1 cellular context compared by ENCODE assay signal in the genomic region with DNA sequence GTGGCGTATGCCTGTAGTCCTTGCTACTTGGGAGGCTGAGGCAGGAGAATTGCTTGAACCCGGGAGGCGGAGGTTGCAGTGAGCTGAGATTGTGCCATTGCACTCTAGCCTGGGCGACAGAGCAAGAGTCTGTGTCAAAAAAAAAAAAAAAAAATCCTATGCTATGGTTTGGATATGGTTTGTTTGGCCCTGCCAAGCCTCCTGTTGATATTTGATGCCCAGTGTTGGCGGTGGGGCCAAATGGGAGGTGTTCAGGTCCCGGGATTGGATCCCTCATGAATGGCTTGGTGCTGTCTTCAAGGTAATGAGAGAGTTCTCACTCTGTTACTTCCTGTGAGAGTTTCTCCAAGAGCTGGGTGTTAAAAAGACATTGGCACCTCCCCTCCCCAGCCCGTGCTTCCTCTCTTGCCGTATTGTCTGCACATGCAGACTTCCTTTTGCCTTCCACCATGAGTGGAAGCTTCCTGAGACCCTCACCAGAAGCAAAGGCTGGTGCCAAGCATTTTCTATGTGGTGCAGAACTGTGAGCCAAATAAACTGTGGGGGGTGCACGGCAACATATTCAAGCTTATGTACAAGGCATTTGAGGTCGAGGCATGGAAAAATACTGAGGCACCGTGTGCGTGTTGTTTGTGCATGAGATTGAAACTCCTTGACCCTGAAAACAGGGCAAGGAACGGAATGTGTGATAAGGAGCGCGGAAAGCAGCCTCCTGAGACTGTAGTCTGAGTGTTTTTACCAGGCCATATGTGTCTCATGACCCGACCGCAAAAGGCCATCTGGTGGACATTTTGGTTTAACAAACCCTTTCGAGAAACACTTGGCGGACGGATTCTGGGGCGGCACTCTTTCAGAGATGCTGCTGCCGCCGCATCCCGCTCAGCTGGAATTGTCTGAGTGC.
TF ChIP-seq lines count a peak whose summit lies in the region.

No MANE protein-coding gene starts in this region.

TF ChIP-seq in GM12878, 131 proteins besides CTCF, POLR2A, EP300 and RAD21:
- TF ChIP-seq BCL11A (IDR thresholded peaks at IDR 0.05; ENCODE audit: low read depth, low read length) (no peak), ZSCAN29 (IDR thresholded peaks at IDR 0.05) (no peak), EGR1 (IDR thresholded peaks at IDR 0.05; ENCODE audit: borderline replicate concordance in 1 of 2, low read depth in 2 of 2, low read length in 2 of 2) (no peak), SREBF2 (IDR thresholded peaks at IDR 0.05; ENCODE audit: low read length) (no peak), NR2F1 (conservative IDR thresholded peaks at IDR 0.05) (no peak), GABPA (IDR thresholded peaks at IDR 0.05; ENCODE audit: low read depth) (no peak), NFYA (IDR thresholded peaks at IDR 0.05; ENCODE audit: borderline replicate concordance, low read depth, low read length) (no peak), MEF2B (IDR thresholded peaks at IDR 0.05; ENCODE audit: partially characterized antibody, poor library complexity, severe bottlenecking) (no peak), CBFB (IDR thresholded peaks at IDR 0.05; ENCODE audit: low read depth) (no peak), FOS (IDR thresholded peaks at IDR 0.05; ENCODE audit: borderline replicate concordance, extremely low read depth, insufficient read length) (no peak), TBL1XR1 (IDR thresholded peaks at IDR 0.05; ENCODE audit: low read depth, low read length) (no peak), JUNB (IDR thresholded peaks at IDR 0.05) (no peak)
- TF ChIP-seq, protein P1, sequence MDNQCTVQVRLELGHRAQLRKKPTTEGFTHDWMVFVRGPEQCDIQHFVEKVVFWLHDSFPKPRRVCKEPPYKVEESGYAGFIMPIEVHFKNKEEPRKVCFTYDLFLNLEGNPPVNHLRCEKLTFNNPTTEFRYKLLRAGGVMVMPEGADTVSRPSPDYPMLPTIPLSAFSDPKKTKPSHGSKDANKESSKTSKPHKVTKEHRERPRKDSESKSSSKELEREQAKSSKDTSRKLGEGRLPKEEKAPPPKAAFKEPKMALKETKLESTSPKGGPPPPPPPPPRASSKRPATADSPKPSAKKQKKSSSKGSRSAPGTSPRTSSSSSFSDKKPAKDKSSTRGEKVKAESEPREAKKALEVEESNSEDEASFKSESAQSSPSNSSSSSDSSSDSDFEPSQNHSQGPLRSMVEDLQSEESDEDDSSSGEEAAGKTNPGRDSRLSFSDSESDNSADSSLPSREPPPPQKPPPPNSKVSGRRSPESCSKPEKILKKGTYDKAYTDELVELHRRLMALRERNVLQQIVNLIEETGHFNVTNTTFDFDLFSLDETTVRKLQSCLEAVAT (IDR thresholded peaks at IDR 0.05), result no peak
- TF ChIP-seq, protein P2, sequence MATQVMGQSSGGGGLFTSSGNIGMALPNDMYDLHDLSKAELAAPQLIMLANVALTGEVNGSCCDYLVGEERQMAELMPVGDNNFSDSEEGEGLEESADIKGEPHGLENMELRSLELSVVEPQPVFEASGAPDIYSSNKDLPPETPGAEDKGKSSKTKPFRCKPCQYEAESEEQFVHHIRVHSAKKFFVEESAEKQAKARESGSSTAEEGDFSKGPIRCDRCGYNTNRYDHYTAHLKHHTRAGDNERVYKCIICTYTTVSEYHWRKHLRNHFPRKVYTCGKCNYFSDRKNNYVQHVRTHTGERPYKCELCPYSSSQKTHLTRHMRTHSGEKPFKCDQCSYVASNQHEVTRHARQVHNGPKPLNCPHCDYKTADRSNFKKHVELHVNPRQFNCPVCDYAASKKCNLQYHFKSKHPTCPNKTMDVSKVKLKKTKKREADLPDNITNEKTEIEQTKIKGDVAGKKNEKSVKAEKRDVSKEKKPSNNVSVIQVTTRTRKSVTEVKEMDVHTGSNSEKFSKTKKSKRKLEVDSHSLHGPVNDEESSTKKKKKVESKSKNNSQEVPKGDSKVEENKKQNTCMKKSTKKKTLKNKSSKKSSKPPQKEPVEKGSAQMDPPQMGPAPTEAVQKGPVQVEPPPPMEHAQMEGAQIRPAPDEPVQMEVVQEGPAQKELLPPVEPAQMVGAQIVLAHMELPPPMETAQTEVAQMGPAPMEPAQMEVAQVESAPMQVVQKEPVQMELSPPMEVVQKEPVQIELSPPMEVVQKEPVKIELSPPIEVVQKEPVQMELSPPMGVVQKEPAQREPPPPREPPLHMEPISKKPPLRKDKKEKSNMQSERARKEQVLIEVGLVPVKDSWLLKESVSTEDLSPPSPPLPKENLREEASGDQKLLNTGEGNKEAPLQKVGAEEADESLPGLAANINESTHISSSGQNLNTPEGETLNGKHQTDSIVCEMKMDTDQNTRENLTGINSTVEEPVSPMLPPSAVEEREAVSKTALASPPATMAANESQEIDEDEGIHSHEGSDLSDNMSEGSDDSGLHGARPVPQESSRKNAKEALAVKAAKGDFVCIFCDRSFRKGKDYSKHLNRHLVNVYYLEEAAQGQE (IDR thresholded peaks at IDR 0.05; ENCODE audit: low read depth, low read length), result no peak
- TF ChIP-seq, protein P3, sequence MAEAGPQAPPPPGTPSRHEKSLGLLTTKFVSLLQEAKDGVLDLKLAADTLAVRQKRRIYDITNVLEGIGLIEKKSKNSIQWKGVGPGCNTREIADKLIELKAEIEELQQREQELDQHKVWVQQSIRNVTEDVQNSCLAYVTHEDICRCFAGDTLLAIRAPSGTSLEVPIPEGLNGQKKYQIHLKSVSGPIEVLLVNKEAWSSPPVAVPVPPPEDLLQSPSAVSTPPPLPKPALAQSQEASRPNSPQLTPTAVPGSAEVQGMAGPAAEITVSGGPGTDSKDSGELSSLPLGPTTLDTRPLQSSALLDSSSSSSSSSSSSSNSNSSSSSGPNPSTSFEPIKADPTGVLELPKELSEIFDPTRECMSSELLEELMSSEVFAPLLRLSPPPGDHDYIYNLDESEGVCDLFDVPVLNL (IDR thresholded peaks at IDR 0.05; ENCODE audit: low read depth, low read length), result no peak
- TF ChIP-seq, protein P4, sequence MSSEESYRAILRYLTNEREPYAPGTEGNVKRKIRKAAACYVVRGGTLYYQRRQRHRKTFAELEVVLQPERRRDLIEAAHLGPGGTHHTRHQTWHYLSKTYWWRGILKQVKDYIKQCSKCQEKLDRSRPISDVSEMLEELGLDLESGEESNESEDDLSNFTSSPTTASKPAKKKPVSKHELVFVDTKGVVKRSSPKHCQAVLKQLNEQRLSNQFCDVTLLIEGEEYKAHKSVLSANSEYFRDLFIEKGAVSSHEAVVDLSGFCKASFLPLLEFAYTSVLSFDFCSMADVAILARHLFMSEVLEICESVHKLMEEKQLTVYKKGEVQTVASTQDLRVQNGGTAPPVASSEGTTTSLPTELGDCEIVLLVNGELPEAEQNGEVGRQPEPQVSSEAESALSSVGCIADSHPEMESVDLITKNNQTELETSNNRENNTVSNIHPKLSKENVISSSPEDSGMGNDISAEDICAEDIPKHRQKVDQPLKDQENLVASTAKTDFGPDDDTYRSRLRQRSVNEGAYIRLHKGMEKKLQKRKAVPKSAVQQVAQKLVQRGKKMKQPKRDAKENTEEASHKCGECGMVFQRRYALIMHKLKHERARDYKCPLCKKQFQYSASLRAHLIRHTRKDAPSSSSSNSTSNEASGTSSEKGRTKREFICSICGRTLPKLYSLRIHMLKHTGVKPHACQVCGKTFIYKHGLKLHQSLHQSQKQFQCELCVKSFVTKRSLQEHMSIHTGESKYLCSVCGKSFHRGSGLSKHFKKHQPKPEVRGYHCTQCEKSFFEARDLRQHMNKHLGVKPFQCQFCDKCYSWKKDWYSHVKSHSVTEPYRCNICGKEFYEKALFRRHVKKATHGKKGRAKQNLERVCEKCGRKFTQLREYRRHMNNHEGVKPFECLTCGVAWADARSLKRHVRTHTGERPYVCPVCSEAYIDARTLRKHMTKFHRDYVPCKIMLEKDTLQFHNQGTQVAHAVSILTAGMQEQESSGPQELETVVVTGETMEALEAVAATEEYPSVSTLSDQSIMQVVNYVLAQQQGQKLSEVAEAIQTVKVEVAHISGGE (CRISPR knock-in tag; IDR thresholded peaks at IDR 0.05), result no peak
- TF ChIP-seq, protein P5, sequence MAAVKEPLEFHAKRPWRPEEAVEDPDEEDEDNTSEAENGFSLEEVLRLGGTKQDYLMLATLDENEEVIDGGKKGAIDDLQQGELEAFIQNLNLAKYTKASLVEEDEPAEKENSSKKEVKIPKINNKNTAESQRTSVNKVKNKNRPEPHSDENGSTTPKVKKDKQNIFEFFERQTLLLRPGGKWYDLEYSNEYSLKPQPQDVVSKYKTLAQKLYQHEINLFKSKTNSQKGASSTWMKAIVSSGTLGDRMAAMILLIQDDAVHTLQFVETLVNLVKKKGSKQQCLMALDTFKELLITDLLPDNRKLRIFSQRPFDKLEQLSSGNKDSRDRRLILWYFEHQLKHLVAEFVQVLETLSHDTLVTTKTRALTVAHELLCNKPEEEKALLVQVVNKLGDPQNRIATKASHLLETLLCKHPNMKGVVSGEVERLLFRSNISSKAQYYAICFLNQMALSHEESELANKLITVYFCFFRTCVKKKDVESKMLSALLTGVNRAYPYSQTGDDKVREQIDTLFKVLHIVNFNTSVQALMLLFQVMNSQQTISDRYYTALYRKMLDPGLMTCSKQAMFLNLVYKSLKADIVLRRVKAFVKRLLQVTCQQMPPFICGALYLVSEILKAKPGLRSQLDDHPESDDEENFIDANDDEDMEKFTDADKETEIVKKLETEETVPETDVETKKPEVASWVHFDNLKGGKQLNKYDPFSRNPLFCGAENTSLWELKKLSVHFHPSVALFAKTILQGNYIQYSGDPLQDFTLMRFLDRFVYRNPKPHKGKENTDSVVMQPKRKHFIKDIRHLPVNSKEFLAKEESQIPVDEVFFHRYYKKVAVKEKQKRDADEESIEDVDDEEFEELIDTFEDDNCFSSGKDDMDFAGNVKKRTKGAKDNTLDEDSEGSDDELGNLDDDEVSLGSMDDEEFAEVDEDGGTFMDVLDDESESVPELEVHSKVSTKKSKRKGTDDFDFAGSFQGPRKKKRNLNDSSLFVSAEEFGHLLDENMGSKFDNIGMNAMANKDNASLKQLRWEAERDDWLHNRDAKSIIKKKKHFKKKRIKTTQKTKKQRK (IDR thresholded peaks at IDR 0.05; ENCODE audit: low read depth, low read length), result no peak
TF ChIP-seq in GM12878: peak in this region for 0.
